ENCODE assay signal across 2 cellular contexts in genomic region chr6:113690957-113691656, GRCh38.
A peak's percentile ranks its signal among the peaks of the same experiment; 100 is the strongest.
TF ChIP-seq lines count a peak whose summit lies in the region.

No MANE protein-coding gene starts in this region.

TF ChIP-seq in IMR-90, 13 proteins besides CTCF, POLR2A, EP300 and RAD21:
- TF ChIP-seq RFX5 (IDR thresholded peaks at IDR 0.05; ENCODE audit: low read depth, low read length) = no peak
- peak; percentile 80 for TF ChIP-seq MAFK (IDR thresholded peaks at IDR 0.05; ENCODE audit: low read depth, low read length)

TF ChIP-seq in K562, 482 proteins besides CTCF, POLR2A, EP300 and RAD21:
- TF ChIP-seq RAD51 (IDR thresholded peaks at IDR 0.05; ENCODE audit: borderline replicate concordance, low read depth) = peak; percentile 61
- no peak for TF ChIP-seq SMARCC2 (IDR thresholded peaks at IDR 0.05; ENCODE audit: low read depth)
- 0 out of 2 replicates have a peak, but pooled peaks have one; percentile 25 for TF ChIP-seq TOE1 (IDR thresholded peaks at IDR 0.05; ENCODE audit: borderline replicate concordance)
- TF ChIP-seq TOE1 (CRISPR knock-in tag; IDR thresholded peaks at IDR 0.05; ENCODE audit: borderline replicate concordance, low read depth) = no peak
- TF ChIP-seq TFE3 (CRISPR knock-in tag; IDR thresholded peaks at IDR 0.05) = peak; percentile 91
- peak; percentile 24; the same call in 1 of the 2 replicates for TF ChIP-seq CBFA2T2 (conservative IDR thresholded peaks at IDR 0.05)
- TF ChIP-seq ZNF316 (IDR thresholded peaks at IDR 0.05) = peak; percentile 33; the same call in 1 of the 2 replicates
